Comparison of ENCODE assay signal across 10 cellular contexts in genomic region chr5:122515709-122516431, GRCh38.
DNase-seq lines count a peak whose midpoint lies in the region; ATAC-seq, FAIRE-seq and TF ChIP-seq lines count a peak whose summit lies in the region.
"Had no signal": no experiment of that assay in that cellular context is flagged by ENCODE, and none has a peak within 500 bp of the region (broad histone marks: within the 10 kb centered on the region; RNA-seq: fewer than 3 reads in every experiment).

No MANE protein-coding gene starts in this region.

- H3K4me1 Mint-ChIP-seq in astrocyte (ENCODE audit: low read depth, unreplicated experiment) (no peaks in the 10 kb centered on the region), T-helper 17 cell (no peaks in the 10 kb centered on the region)
- H3K4me1 Mint-ChIP-seq: activated naive CD8-positive, alpha-beta T cell treated with anti-CD3 and anti-CD28 coated beads, Interleukin-2, amount 10 ng/mL, durations not matched to agents 7 days and 5 days had no signal

- no peak overlapping the region for H3K27ac ChIP-seq in astrocyte (ENCODE audit: low read depth, low read length)
- no peak overlapping the region for H3K27ac ChIP-seq in spleen

- intact Hi-C loops in spleen (cut with DNase I; ENCODE audit: low total_unique reads): loop anchor here (5.0 kb wide), 1 partner anchor 851 kb away; no protein-coding TSS in a partner anchor

- no peak overlapping the region for H3K27ac Mint-ChIP-seq in astrocyte (ENCODE audit: unreplicated experiment)
- no peak overlapping the region for H3K27ac Mint-ChIP-seq in T-helper 17 cell
- H3K27ac Mint-ChIP-seq: activated naive CD8-positive, alpha-beta T cell treated with anti-CD3 and anti-CD28 coated beads, Interleukin-2, amount 10 ng/mL, durations not matched to agents 7 days and 5 days; stimulated activated naive CD8-positive, alpha-beta T cell treated with anti-CD3 and anti-CD28 coated beads, Interleukin-15, Interleukin-2, amounts not matched to agents 100 ng/mL and 50 ng/mL, for 24 hours had no signal

- no peaks in the 10 kb centered on the region for H3K36me3 ChIP-seq in astrocyte (ENCODE audit: insufficient read depth, low read length)
- H3K36me3 ChIP-seq in spleen: no peaks in the 10 kb centered on the region

- H2AFZ ChIP-seq in astrocyte (ENCODE audit: low read depth, low read length): no peak overlapping the region

- no peaks in the 10 kb centered on the region for H3K9me3 Mint-ChIP-seq in astrocyte (ENCODE audit: unreplicated experiment)
- H3K9me3 Mint-ChIP-seq: activated naive CD8-positive, alpha-beta T cell treated with anti-CD3 and anti-CD28 coated beads, Interleukin-2, amount 10 ng/mL, durations not matched to agents 7 days and 5 days; stimulated activated naive CD8-positive, alpha-beta T cell treated with anti-CD3 and anti-CD28 coated beads, Interleukin-15, Interleukin-2, amounts not matched to agents 100 ng/mL and 50 ng/mL, for 24 hours had no signal

- H3K27me3 Mint-ChIP-seq in astrocyte (ENCODE audit: low read depth, unreplicated experiment) (peaks cover 7% of the 10 kb centered on the region), T-helper 17 cell (peaks cover 16% of the 10 kb centered on the region)
- H3K27me3 Mint-ChIP-seq: activated naive CD8-positive, alpha-beta T cell treated with anti-CD3 and anti-CD28 coated beads, Interleukin-2, amount 10 ng/mL, durations not matched to agents 7 days and 5 days; stimulated activated naive CD8-positive, alpha-beta T cell treated with anti-CD3 and anti-CD28 coated beads, Interleukin-15, Interleukin-2, amounts not matched to agents 100 ng/mL and 50 ng/mL, for 24 hours had no signal

- peak; percentile 82 for TF ChIP-seq CTCF in astrocyte (IDR thresholded peaks at IDR 0.05; ENCODE audit: insufficient read depth, low read depth, low read length)
- TF ChIP-seq CTCF in spleen (IDR thresholded peaks at IDR 0.05 in 8 of 11, conservative IDR thresholded peaks at IDR 0.05 in 3 of 11): peak; percentile 33 to 68 (median 51)

- H3K79me2 ChIP-seq in astrocyte (ENCODE audit: insufficient read depth, low read length): no peaks in the 10 kb centered on the region

- H3K4me3 Mint-ChIP-seq in astrocyte (ENCODE audit: unreplicated experiment): no peak overlapping the region
- no peak overlapping the region for H3K4me3 Mint-ChIP-seq in T-helper 17 cell
- H3K4me3 Mint-ChIP-seq: activated naive CD8-positive, alpha-beta T cell treated with anti-CD3 and anti-CD28 coated beads, Interleukin-2, amount 10 ng/mL, durations not matched to agents 7 days and 5 days; stimulated activated naive CD8-positive, alpha-beta T cell treated with anti-CD3 and anti-CD28 coated beads, Interleukin-15, Interleukin-2, amounts not matched to agents 100 ng/mL and 50 ng/mL, for 24 hours had no signal

- H3K4me2 ChIP-seq in astrocyte (ENCODE audit: low read length): no peak overlapping the region

- DNase-seq in NCI-H2171 treated with DMSO at 0.1 percent for 48 hours (lab: John Stamatoyannopoulos, UW) (peak; percentile 63), NCI-H2171 (lab: John Stamatoyannopoulos, UW) (no peak), NCI-H345 treated with DMSO at 0.1 percent for 48 hours (lab: John Stamatoyannopoulos, UW; ENCODE audit: unreplicated experiment) (peak; percentile 69), astrocyte (ENCODE audit: low read depth) (peak; percentile 52), hepatic stellate cell (ENCODE audit: low spot score) (peak; percentile 49), spleen (no peak), T-helper 17 cell (no peak)
- DNase-seq: activated naive CD8-positive, alpha-beta T cell treated with anti-CD3 and anti-CD28 coated beads, Interleukin-2, amount 10 ng/mL, durations not matched to agents 7 days and 5 days had no signal

- H4K20me1 ChIP-seq in astrocyte (ENCODE audit: insufficient read depth, low read length): no peaks in the 10 kb centered on the region

- no peak overlapping the region for H3K4me3 ChIP-seq in astrocyte (ENCODE audit: insufficient read depth, low read depth, low read length)
- no peak overlapping the region for H3K4me3 ChIP-seq in spleen

- H3K36me3 Mint-ChIP-seq in astrocyte (ENCODE audit: low read depth, unreplicated experiment) (no peaks in the 10 kb centered on the region), T-helper 17 cell (ENCODE audit: low read depth) (peaks cover 4% of the 10 kb centered on the region)
- H3K36me3 Mint-ChIP-seq: activated naive CD8-positive, alpha-beta T cell treated with anti-CD3 and anti-CD28 coated beads, Interleukin-2, amount 10 ng/mL, durations not matched to agents 7 days and 5 days had no signal

- no peak overlapping the region for H3K9ac ChIP-seq in astrocyte (ENCODE audit: low read length)

- TF ChIP-seq POLR2A in spleen (IDR thresholded peaks at IDR 0.05): no peak

- no peaks in the 10 kb centered on the region for H3K4me1 ChIP-seq in astrocyte (ENCODE audit: insufficient read depth, low read length)
- no peaks in the 10 kb centered on the region for H3K4me1 ChIP-seq in spleen

- H3K27me3 ChIP-seq in astrocyte (ENCODE audit: insufficient read depth, low read length): peaks cover 3% of the 10 kb centered on the region
- no peaks in the 10 kb centered on the region for H3K27me3 ChIP-seq in spleen (replicated peaks in 1 of 7)

- H3K9me3 ChIP-seq in astrocyte (ENCODE audit: insufficient read depth, low read depth, low read length) (no peaks in the 10 kb centered on the region), spleen (no peaks in the 10 kb centered on the region), T-helper 17 cell (ENCODE audit: control insufficient read depth, low read length, poor library complexity, severe bottlenecking) (no peaks in the 10 kb centered on the region)

- WGBS in spleen, 5 donors: 47 to 60% (median 52%) methylated on average over 6 of the region's 6 CpGs

- no peak for FAIRE-seq in astrocyte (lab: Jason Lieb, UNC)

- ATAC-seq in HG03135 (IDR thresholded peaks at IDR 0.05; ENCODE audit: unreplicated experiment) (peak; percentile 76), T-helper 17 cell (no peak)

Comparison
In these comparisons a context has a peak if more than half of its experiments do, and no peak if none do; other contexts are left out.
1. DNase-seq: peak in NCI-H2171 treated with DMSO at 0.1 percent for 48 hours (single experiment), NCI-H345 treated with DMSO at 0.1 percent for 48 hours (single experiment), astrocyte (single experiment) and hepatic stellate cell (single experiment); none in NCI-H2171 (single experiment), spleen (single experiment) and T-helper 17 cell (0 of 3).